9 cellular contexts compared by ENCODE assay signal in the genomic region with DNA sequence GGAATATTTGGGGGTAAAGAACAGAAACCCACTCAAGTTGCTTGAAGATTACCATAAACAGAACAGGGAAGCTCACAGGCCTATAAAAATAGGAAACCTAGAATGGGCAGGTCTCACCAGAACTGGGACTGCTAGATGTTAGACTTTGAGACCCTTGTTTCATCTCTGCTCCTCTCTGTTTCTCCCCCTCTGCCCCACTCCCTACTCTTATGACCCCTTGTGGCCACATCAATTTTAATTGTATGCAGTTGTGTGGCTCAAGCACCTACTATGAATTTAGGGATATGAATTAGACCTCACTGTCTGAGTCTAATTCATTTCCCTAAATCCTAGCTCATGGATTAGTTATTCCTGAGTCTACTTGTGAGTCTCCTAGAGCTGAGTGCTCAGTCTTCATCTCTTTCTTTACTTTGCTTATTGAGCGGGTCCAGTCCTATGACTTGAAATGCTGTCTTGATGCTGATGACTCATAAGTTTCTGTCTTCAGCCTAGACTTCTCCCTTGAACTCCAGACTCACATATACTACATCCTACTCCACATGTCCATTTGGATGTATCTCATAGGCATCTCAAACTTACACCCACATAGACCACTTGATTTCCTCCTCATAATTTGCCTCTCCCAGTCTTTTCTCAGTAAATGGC.
DNase-seq lines count a peak whose midpoint lies in the region; ATAC-seq and TF ChIP-seq lines count a peak whose summit lies in the region.
"Had no signal": no experiment of that assay in that cellular context is flagged by ENCODE, and none has a peak within 500 bp of the region (broad histone marks: within the 10 kb centered on the region; RNA-seq: fewer than 3 reads in every experiment).

No MANE protein-coding gene starts in this region.

- H3K36me3 ChIP-seq in Karpas-422 (ENCODE audit: insufficient read depth, low read length) = no peaks in the 10 kb centered on the region

- no peak overlapping the region for H3K4me2 ChIP-seq in Karpas-422 (ENCODE audit: low read depth, low read length, poor library complexity, severe bottlenecking)

- H3K9me2 ChIP-seq in Karpas-422 (replicated peaks; ENCODE audit: insufficient read depth, low read length) = no peaks in the 10 kb centered on the region

- H3K27me3 ChIP-seq in Karpas-422 (ENCODE audit: low read length) = no peaks in the 10 kb centered on the region

- no peak for TF ChIP-seq POLR2A in lower leg skin (IDR thresholded peaks at IDR 0.05)

- H4K20me1 ChIP-seq in Karpas-422 (ENCODE audit: insufficient read depth, low read depth, low read length) = no peaks in the 10 kb centered on the region; the same call in 1 of the 2 replicates

- H3K27ac ChIP-seq in Karpas-422 (ENCODE audit: low read length) = no peak overlapping the region

- H3K27me3 Mint-ChIP-seq in activated CD4-positive, alpha-beta T cell treated with anti-CD3 and anti-CD28 coated beads for 36 hours = no peaks in the 10 kb centered on the region
- H3K27me3 Mint-ChIP-seq in chondrocyte (ENCODE audit: low read depth) = no peaks in the 10 kb centered on the region
- no peaks in the 10 kb centered on the region for H3K27me3 Mint-ChIP-seq in stimulated activated naive B cell treated with anti-CD40 and anti-IgM and Interleukin-4, amounts not matched to agents 10 μg/mL and 1 μg/mL and 100 μg/mL, for 72 hours

- no peak overlapping the region for H3K27ac Mint-ChIP-seq in activated CD4-positive, alpha-beta T cell treated with anti-CD3 and anti-CD28 coated beads for 36 hours
- no peak overlapping the region for H3K27ac Mint-ChIP-seq in chondrocyte (ENCODE audit: unreplicated experiment)
- H3K27ac Mint-ChIP-seq in stimulated activated naive B cell treated with anti-CD40 and anti-IgM and Interleukin-4, amounts not matched to agents 10 μg/mL and 1 μg/mL and 100 μg/mL, for 72 hours = peak overlapping the region; percentile 92

- WGBS in lower leg skin, 2 donors = 90 to 100% methylated on average over 1 of the region's 1 CpG

- H3K4me3 ChIP-seq in Karpas-422 (ENCODE audit: low read length) (no peak overlapping the region), lower leg skin (ENCODE audit: low read depth, poor library complexity, severe bottlenecking) (no peak overlapping the region)

- H2AFZ ChIP-seq in Karpas-422 (ENCODE audit: low read length) = no peak overlapping the region

- no peaks in the 10 kb centered on the region for H3K79me2 ChIP-seq in Karpas-422 (ENCODE audit: low read length)

- no peaks in the 10 kb centered on the region for H3K9me3 ChIP-seq in Karpas-422 (ENCODE audit: low read length)

- CTCF ChIA-PET in activated CD4-positive, alpha-beta T cell treated with anti-CD3 and anti-CD28 coated beads for 36 hours (lab: Charles Lee) = interaction anchor here (0.6 to 1.5 kb wide), 5 partner anchors 53 to 656 kb away, joined by 3 to 4 read pairs (median 3); no protein-coding TSS in a partner anchor

- peak; percentile 43 for TF ChIP-seq CTCF in chondrocyte (IDR thresholded peaks at IDR 0.05)
- no peak for TF ChIP-seq CTCF in lower leg skin (IDR thresholded peaks at IDR 0.05)

- H3K36me3 Mint-ChIP-seq in activated CD4-positive, alpha-beta T cell treated with anti-CD3 and anti-CD28 coated beads for 36 hours (ENCODE audit: low read depth) = no peaks in the 10 kb centered on the region
- peaks cover 1% of the 10 kb centered on the region for H3K36me3 Mint-ChIP-seq in chondrocyte (ENCODE audit: low read depth)
- H3K36me3 Mint-ChIP-seq in stimulated activated naive B cell treated with anti-CD40 and anti-IgM and Interleukin-4, amounts not matched to agents 10 μg/mL and 1 μg/mL and 100 μg/mL, for 72 hours = peaks cover 14 to 36% of the 10 kb centered on the region in 2 donors

- H3K4me3 Mint-ChIP-seq in activated CD4-positive, alpha-beta T cell treated with anti-CD3 and anti-CD28 coated beads for 36 hours = no peak overlapping the region
- H3K4me3 Mint-ChIP-seq in chondrocyte (ENCODE audit: unreplicated experiment) = no peak overlapping the region
- no peak overlapping the region for H3K4me3 Mint-ChIP-seq in stimulated activated naive B cell treated with anti-CD40 and anti-IgM and Interleukin-4, amounts not matched to agents 10 μg/mL and 1 μg/mL and 100 μg/mL, for 72 hours

- peaks cover 7% of the 10 kb centered on the region for H3K4me1 Mint-ChIP-seq in activated CD4-positive, alpha-beta T cell treated with anti-CD3 and anti-CD28 coated beads for 36 hours
- peaks cover 18% of the 10 kb centered on the region for H3K4me1 Mint-ChIP-seq in chondrocyte (ENCODE audit: low read depth)
- H3K4me1 Mint-ChIP-seq in stimulated activated naive B cell treated with anti-CD40 and anti-IgM and Interleukin-4, amounts not matched to agents 10 μg/mL and 1 μg/mL and 100 μg/mL, for 72 hours = peaks cover 43 to 80% of the 10 kb centered on the region in 2 donors

- intact Hi-C loops in activated CD4-positive, alpha-beta T cell treated with anti-CD3 and anti-CD28 coated beads for 36 hours (cut with DNase I, micrococcal nuclease) = no loop called here
- intact Hi-C loops in lower leg skin (cut with DNase I; ENCODE audit: low total_unique reads) = no loop called here

- H3K9me3 Mint-ChIP-seq in activated CD4-positive, alpha-beta T cell treated with anti-CD3 and anti-CD28 coated beads for 36 hours (ENCODE audit: low read depth) = no peaks in the 10 kb centered on the region
- no peaks in the 10 kb centered on the region for H3K9me3 Mint-ChIP-seq in chondrocyte (ENCODE audit: low read depth)
- H3K9me3 Mint-ChIP-seq in stimulated activated naive B cell treated with anti-CD40 and anti-IgM and Interleukin-4, amounts not matched to agents 10 μg/mL and 1 μg/mL and 100 μg/mL, for 72 hours = no peaks in the 10 kb centered on the region

- no peaks in the 10 kb centered on the region for H3K4me1 ChIP-seq in Karpas-422 (ENCODE audit: low read length)

- no peak for DNase-seq in activated CD4-positive, alpha-beta T cell treated with anti-CD3 and anti-CD28 coated beads for 36 hours
- no peak for DNase-seq in activated CD4-positive, alpha-beta T cell treated with anti-CD3 and anti-CD28 coated beads, Interleukin-2, amount 50 U/mL, for 4 hours
- DNase-seq in Karpas-422 = peak; percentile 60
- DNase-seq in chondrocyte (ENCODE audit: low spot score) = no peak
- DNase-seq in stimulated activated naive B cell treated with anti-CD40 and anti-IgM and Interleukin-4, amounts not matched to agents 10 μg/mL and 1 μg/mL and 100 μg/mL, for 72 hours = no peak
- no peak for DNase-seq in lower leg skin (ENCODE audit: low spot score in 2 of 2)
- DNase-seq in DMS79 treated with DMSO at 0.1 percent for 48 hours (lab: John Stamatoyannopoulos, UW) = no peak
- no peak for DNase-seq in NCI-H1694 (lab: John Stamatoyannopoulos, UW)
- DNase-seq: SIG-M5 had no signal

- H3K9ac ChIP-seq in Karpas-422 (ENCODE audit: low read length) = no peak overlapping the region

- ATAC-seq in activated CD4-positive, alpha-beta T cell treated with anti-CD3 and anti-CD28 coated beads for 36 hours = peak; percentile 77
- peak; percentile 62 to 77 for ATAC-seq in stimulated activated naive B cell treated with anti-CD40 and anti-IgM and Interleukin-4, amounts not matched to agents 10 μg/mL and 1 μg/mL and 100 μg/mL, for 72 hours (replicated peaks)

- POLR2A ChIA-PET in activated CD4-positive, alpha-beta T cell treated with anti-CD3 and anti-CD28 coated beads for 36 hours (lab: Charles Lee) = interaction anchor here (0.6 kb wide), 1 partner anchor 29 kb away, joined by 5 read pairs; no protein-coding TSS in a partner anchor
